9 cellular contexts compared by ENCODE assay signal in the genomic region with DNA sequence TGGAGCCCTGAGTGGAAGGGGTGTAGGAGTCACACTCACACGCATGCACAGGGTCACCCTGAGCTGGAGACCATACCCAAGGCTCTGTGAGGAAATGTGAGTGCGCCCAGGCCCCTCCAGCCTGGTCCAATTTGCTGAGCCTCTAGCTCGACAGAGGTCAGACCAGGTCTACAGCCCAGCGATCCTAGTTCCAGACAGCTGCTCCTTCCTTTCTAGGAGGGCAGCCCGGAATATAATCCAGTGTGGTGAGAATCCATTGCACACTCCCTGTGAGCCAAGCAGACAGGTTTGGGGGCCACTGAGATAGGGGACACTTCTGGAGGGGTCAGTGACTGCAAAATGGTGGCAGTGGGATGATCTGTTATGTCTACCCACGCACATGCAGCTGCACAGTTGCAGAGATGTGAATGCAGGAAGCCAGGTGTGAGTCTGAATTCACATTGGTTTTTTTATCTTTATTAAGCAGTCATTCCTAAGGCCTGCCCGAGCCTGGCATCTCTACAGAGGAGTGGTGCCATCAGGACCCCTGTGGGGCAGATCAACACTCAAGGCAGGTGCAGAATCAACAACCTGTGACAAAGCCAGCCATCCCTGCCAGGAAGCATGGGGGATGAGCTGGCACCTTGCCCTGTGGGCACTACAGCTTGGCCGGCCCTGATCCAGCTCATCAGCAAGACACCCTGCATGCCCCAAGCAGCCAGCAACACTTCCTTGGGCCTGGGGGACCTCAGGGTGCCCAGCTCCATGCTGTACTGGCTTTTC. TPM values are rescaled to one million over a fixed set of nuclear protein-coding genes. Genes with fewer than 3 reads are reported as not detected.
DNase-seq lines count a peak whose midpoint lies in the region; ATAC-seq, FAIRE-seq and TF ChIP-seq lines count a peak whose summit lies in the region.
"Had no signal": no experiment of that assay in that cellular context is flagged by ENCODE, and none has a peak within 500 bp of the region (broad histone marks: within the 10 kb centered on the region; RNA-seq: fewer than 3 reads in every experiment).

A gene with protein sequence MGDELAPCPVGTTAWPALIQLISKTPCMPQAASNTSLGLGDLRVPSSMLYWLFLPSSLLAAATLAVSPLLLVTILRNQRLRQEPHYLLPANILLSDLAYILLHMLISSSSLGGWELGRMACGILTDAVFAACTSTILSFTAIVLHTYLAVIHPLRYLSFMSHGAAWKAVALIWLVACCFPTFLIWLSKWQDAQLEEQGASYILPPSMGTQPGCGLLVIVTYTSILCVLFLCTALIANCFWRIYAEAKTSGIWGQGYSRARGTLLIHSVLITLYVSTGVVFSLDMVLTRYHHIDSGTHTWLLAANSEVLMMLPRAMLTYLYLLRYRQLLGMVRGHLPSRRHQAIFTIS (plus strand): TSS at position 522 of the 762 bp plus-strand sequence. CDS start 82 bp downstream, at position 604.

- peaks cover 0 to 4% of the 10 kb centered on the region in 2 donors for H3K9me3 Mint-ChIP-seq in stimulated activated naive B cell treated with anti-CD40 and anti-IgM and Interleukin-4, amounts not matched to agents 10 μg/mL and 1 μg/mL and 100 μg/mL, for 72 hours

- TF ChIP-seq CTCF in PC-3 (conservative IDR thresholded peaks at IDR 0.05; ENCODE audit: low read depth, low read length): no peak
- TF ChIP-seq CTCF in fibroblast of the aortic adventitia (IDR thresholded peaks at IDR 0.05; ENCODE audit: insufficient read depth, low read length): no peak

- no peaks in the 10 kb centered on the region for H3K36me3 Mint-ChIP-seq in stimulated activated naive B cell treated with anti-CD40 and anti-IgM and Interleukin-4, amounts not matched to agents 10 μg/mL and 1 μg/mL and 100 μg/mL, for 72 hours

- H3K36me3 ChIP-seq in PC-3 (ENCODE audit: low read depth, low read length): no peaks in the 10 kb centered on the region

- H3K4me3 ChIP-seq in PC-3 (ENCODE audit: low read length) (peak within 1 kb of the TSS; percentile 75), fibroblast of the aortic adventitia (ENCODE audit: low read depth, low read length) (peak within 1 kb of the TSS; percentile 66)

- H3K9ac ChIP-seq in PC-3 (ENCODE audit: low read length): no peak within 1 kb of the TSS

- CTCF ChIA-PET in PC-3 (lab: Charles Lee): no interaction called here

- intact Hi-C loops in PC-3 (cut with micrococcal nuclease): no loop called here

- no peak for FAIRE-seq in H54 (lab: Jason Lieb, UNC)
- FAIRE-seq: A204.1 had no signal

- no peaks in the 10 kb centered on the region for H3K9me2 ChIP-seq in PC-3 (replicated peaks; ENCODE audit: low read length)

- peak; percentile 36 for DNase-seq in DMS 273 (lab: John Stamatoyannopoulos, UW; ENCODE audit: unreplicated experiment)
- no peak for DNase-seq in DMS 273 treated with DMSO at 0.1 percent for 48 hours (lab: John Stamatoyannopoulos, UW)
- no peak for DNase-seq in PC-3
- DNase-seq in fibroblast of the aortic adventitia (ENCODE audit: low read depth): no peak
- no peak for DNase-seq in stimulated activated naive B cell treated with anti-CD40 and anti-IgM and Interleukin-4, amounts not matched to agents 10 μg/mL and 1 μg/mL and 100 μg/mL, for 72 hours
- DNase-seq in LoVo (ENCODE audit: low spot score): no peak
- DNase-seq in stimulated activated CD4-positive, alpha-beta T cell treated with anti-CD3 and anti-CD28 coated beads, Interleukin-1b, Interleukin-23, amount 100 ng/mL, for 48 hours: no peak
- DNase-seq in H54 (ENCODE audit: insufficient read length, low spot score): no peak

- no peaks in the 10 kb centered on the region for H3K79me2 ChIP-seq in PC-3 (ENCODE audit: low read length)

- TF ChIP-seq POLR2A in H54 (IDR thresholded peaks at IDR 0.05; ENCODE audit: low read depth, low read length): no peak

- H3K27me3 ChIP-seq in PC-3 (ENCODE audit: low read length): peaks cover 18% of the 10 kb centered on the region

- H3K4me1 ChIP-seq in PC-3 (ENCODE audit: insufficient read depth, low read length): peaks cover 9% of the 10 kb centered on the region

- H3K4me1 Mint-ChIP-seq in stimulated activated naive B cell treated with anti-CD40 and anti-IgM and Interleukin-4, amounts not matched to agents 10 μg/mL and 1 μg/mL and 100 μg/mL, for 72 hours: peaks cover 3 to 16% of the 10 kb centered on the region in 2 donors

- no peaks in the 10 kb centered on the region for H3F3A ChIP-seq in PC-3 (ENCODE audit: low read length, unreplicated experiment)

- peak within 1 kb of the TSS; percentile 94 for H3K4me2 ChIP-seq in PC-3 (ENCODE audit: low read length)

- H4K20me1 ChIP-seq in PC-3 (ENCODE audit: low read length): no peaks in the 10 kb centered on the region

- no TSS peak for BruUV-seq in PC-3 (replicated peaks; lab: Mats Ljungman, UMichigan)

- POLR2A ChIA-PET in PC-3 (lab: Charles Lee; ENCODE audit: unreplicated experiment): no interaction called here

- no peak within 1 kb of the TSS for H3K27ac Mint-ChIP-seq in stimulated activated naive B cell treated with anti-CD40 and anti-IgM and Interleukin-4, amounts not matched to agents 10 μg/mL and 1 μg/mL and 100 μg/mL, for 72 hours

- H3K27ac ChIP-seq in PC-3 (ENCODE audit: low read length): no peak within 1 kb of the TSS

- H3K9me3 ChIP-seq in PC-3 (ENCODE audit: low read length): no peaks in the 10 kb centered on the region

- H3K4me3 Mint-ChIP-seq in stimulated activated naive B cell treated with anti-CD40 and anti-IgM and Interleukin-4, amounts not matched to agents 10 μg/mL and 1 μg/mL and 100 μg/mL, for 72 hours: peak within 1 kb of the TSS; percentile 78 to 82

- no peak for ATAC-seq in PC-3
- ATAC-seq in stimulated activated naive B cell treated with anti-CD40 and anti-IgM and Interleukin-4, amounts not matched to agents 10 μg/mL and 1 μg/mL and 100 μg/mL, for 72 hours (replicated peaks): no peak

- peaks cover 15 to 42% of the 10 kb centered on the region in 2 donors for H3K27me3 Mint-ChIP-seq in stimulated activated naive B cell treated with anti-CD40 and anti-IgM and Interleukin-4, amounts not matched to agents 10 μg/mL and 1 μg/mL and 100 μg/mL, for 72 hours

- peak within 1 kb of the TSS; percentile 94 for H2AFZ ChIP-seq in PC-3 (ENCODE audit: low read length)

RNA-seq across cellular contexts. Expression of the gene that starts here (rescaled TPM):
- total RNA-seq in PC-3 (2014; rRNA removed) (not detected in 2 replicates), fibroblast of the aortic adventitia (ENCODE audit: low replicate concordance) (0.41 TPM in 1 of 2 replicates, not detected in the other)
